16 cellular contexts compared by ENCODE assay signal in the genomic region with DNA sequence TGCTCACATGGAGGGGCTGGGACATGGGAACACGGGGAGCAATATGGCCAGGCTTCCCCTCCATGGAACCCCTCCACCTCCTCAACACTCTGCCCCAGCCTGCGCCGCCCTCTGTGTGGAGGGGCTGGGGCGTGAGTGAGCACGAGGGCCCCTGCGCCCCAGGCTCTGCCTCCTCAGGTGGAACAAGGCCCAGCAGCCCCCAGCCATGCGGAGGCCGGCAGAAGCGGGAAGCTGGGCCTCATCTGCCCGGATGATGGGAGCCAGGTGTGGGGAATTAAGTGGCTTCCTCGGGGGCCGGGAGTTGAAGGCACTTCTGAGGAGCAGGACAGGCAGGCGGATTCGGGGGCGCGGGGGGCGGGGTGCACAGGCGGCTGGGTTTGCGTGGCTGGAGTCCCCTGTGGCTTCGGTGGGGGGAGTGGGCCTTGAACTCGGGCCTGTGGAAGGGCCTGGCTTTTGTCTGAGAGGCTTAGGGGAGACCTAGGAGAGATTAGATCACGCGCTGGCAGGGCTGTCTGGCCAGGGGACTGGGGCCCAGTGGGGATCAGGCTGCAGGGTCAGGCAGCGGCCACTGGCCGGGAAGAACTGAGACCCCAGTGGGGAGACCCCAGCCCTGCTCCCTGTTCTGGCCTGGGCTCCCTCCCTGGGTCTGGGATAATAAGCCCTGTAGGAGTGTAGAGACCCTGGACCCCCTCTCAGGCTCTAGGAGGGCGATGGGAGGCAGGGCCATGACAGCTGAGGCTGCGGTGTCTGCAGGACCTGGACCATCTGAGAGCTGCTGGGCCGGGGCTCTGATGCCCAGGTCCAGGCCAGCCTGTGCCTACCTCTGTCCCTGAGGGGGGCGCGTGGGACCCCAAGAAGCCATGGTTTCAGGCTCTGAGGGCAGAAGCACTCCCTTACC. TPM values are rescaled to one million over a fixed set of nuclear protein-coding genes. Genes with fewer than 3 reads are reported as not detected.
DNase-seq lines count a peak whose midpoint lies in the region; ATAC-seq, FAIRE-seq and TF ChIP-seq lines count a peak whose summit lies in the region.
"Had no signal": no experiment of that assay in that cellular context is flagged by ENCODE, and none has a peak within 500 bp of the region (broad histone marks: within the 10 kb centered on the region; RNA-seq: fewer than 3 reads in every experiment).

No MANE protein-coding gene starts in this region.

- FAIRE-seq in GM12891 (lab: Jason Lieb, UNC) = no peak
- FAIRE-seq: colon, K562 had no signal

- H3K4me3 ChIP-seq in mesodermal cell (ENCODE audit: extremely low read depth, insufficient read depth, low read length, poor library complexity, severe bottlenecking) (no peak overlapping the region), spleen (peak overlapping the region in 1 of 8 donors; percentile 71)
- H3K4me3 ChIP-seq: K562 had no signal

- TF ChIP-seq POLR2A in GM12891 (IDR thresholded peaks at IDR 0.05; ENCODE audit: low read depth, low read length) = no peak
- no peak for TF ChIP-seq POLR2A in spleen (IDR thresholded peaks at IDR 0.05)

- peaks cover 22% of the 10 kb centered on the region for H3K4me1 Mint-ChIP-seq in brain

- 94 to 97% methylated on average over 18 to 29 of the region's 30 CpGs for WGBS in mesodermal cell (ENCODE audit: insufficient coverage in 2 of 2), 2 experiments
- 83 to 92% (median 86%) methylated on average over 18 to 30 of the region's 30 CpGs for WGBS in spleen, 5 donors

- H3K27ac ChIP-seq in mesodermal cell (ENCODE audit: low read depth, low read length, severe bottlenecking) = peak overlapping the region; percentile 83
- H3K27ac ChIP-seq in spleen = peak overlapping the region in 5 of 8 donors; percentile 6 to 86 (median 76)

- ATAC-seq in HG03097 (IDR thresholded peaks at IDR 0.05; ENCODE audit: low FRiP score, unreplicated experiment) (no peak), HG02981 (IDR thresholded peaks at IDR 0.05; ENCODE audit: unreplicated experiment) (no peak)
- ATAC-seq: CD8-positive, alpha-beta T cell; naive thymus-derived CD4-positive, alpha-beta T cell had no signal

- TF ChIP-seq CTCF in brain (conservative IDR thresholded peaks at IDR 0.05) (no peak), spleen (IDR thresholded peaks at IDR 0.05 in 8 of 11, conservative IDR thresholded peaks at IDR 0.05 in 3 of 11) (no peak)

- no peak overlapping the region for H3K4me3 Mint-ChIP-seq in brain
- H3K4me3 Mint-ChIP-seq: CD8-positive, alpha-beta T cell had no signal

- H3K27ac Mint-ChIP-seq in brain = peak overlapping the region in 3 of 5 experiments; percentile 67 to 92 (median 87)

- intact Hi-C loops in spleen (cut with DNase I; ENCODE audit: low total_unique reads) = no loop called here

- H3K36me3 ChIP-seq in mesodermal cell (ENCODE audit: control insufficient read depth, insufficient read depth, low read length) (no peaks in the 10 kb centered on the region), spleen (peaks cover 0 to 88% (median 19%) of the 10 kb centered on the region in 6 donors)

- H3K27me3 Mint-ChIP-seq in brain = peaks cover 6% of the 10 kb centered on the region
- H3K27me3 Mint-ChIP-seq: naive thymus-derived CD4-positive, alpha-beta T cell had no signal

- DNase-seq in GM12891 (ENCODE audit: insufficient read length, low spot score) (peak; percentile 22), spleen (peak; percentile 75), NCI-H748 (lab: John Stamatoyannopoulos, UW; ENCODE audit: unreplicated experiment) (no peak), NCI-H1092 treated with DMSO at 0.1 percent for 48 hours (lab: John Stamatoyannopoulos, UW) (no peak)
- DNase-seq: activated CD4-positive, alpha-beta T cell treated with anti-CD3 and anti-CD28 coated beads for 1 hour; activated effector memory CD4-positive, alpha-beta T cell treated with Interleukin-2 at 50 U/mL for 16 hours; CD8-positive, alpha-beta T cell; stimulated activated CD4-positive, alpha-beta T cell treated with anti-CD3 and anti-CD28 coated beads, Interleukin-15, amount 100 ng/mL, for 24 hours; stimulated activated CD8-positive, alpha-beta memory T cell treated with anti-CD3 and anti-CD28 coated beads, Interleukin-4, amount 100 ng/mL, for 48 hours had no signal

- no peaks in the 10 kb centered on the region for H3K27me3 ChIP-seq in spleen (replicated peaks in 1 of 7)

- peaks cover 50% of the 10 kb centered on the region for H3K4me1 ChIP-seq in mesodermal cell (ENCODE audit: control insufficient read depth, insufficient read depth, low read length, poor library complexity, severe bottlenecking)
- peaks cover 37 to 95% (median 78%) of the 10 kb centered on the region in 6 donors for H3K4me1 ChIP-seq in spleen

- H3K36me3 Mint-ChIP-seq in brain = no peaks in the 10 kb centered on the region

- no peaks in the 10 kb centered on the region for H3K9me3 ChIP-seq in mesodermal cell (ENCODE audit: control insufficient read depth, low read length)
- H3K9me3 ChIP-seq in spleen = no peaks in the 10 kb centered on the region

- peaks cover 0 to 1% (median 0%) of the 10 kb centered on the region in 5 experiments for H3K9me3 Mint-ChIP-seq in brain
- H3K9me3 Mint-ChIP-seq: CD8-positive, alpha-beta T cell; naive thymus-derived CD4-positive, alpha-beta T cell had no signal

TF ChIP-seq in GM12891, 5 proteins besides CTCF, POLR2A, EP300 and RAD21:
- no peak for TF ChIP-seq POLR2AphosphoS5 (IDR thresholded peaks at IDR 0.05; ENCODE audit: low read depth, low read length)
- no peak for TF ChIP-seq POU2F2 (IDR thresholded peaks at IDR 0.05; ENCODE audit: low read depth, low read length)
- no peak for TF ChIP-seq PAX5 (IDR thresholded peaks at IDR 0.05; ENCODE audit: insufficient read depth, low read length, severe bottlenecking)
- no peak for TF ChIP-seq TAF1 (IDR thresholded peaks at IDR 0.05; ENCODE audit: low read depth, low read length)
- TF ChIP-seq SPI1 (IDR thresholded peaks at IDR 0.05; ENCODE audit: low read depth, low read length) = no peak

RNA-seq across cellular contexts. Expression of a gene that starts 13.3 kb away (rescaled TPM):
- 5.7 TPM for polyA plus RNA-seq in GM12891 (2012; ENCODE audit: low read depth, missing spikeins)
- polyA plus RNA-seq in brain (ENCODE audit: insufficient read depth, low read depth, low replicate concordance) = not detected
- not detected for polyA plus RNA-seq in mesodermal cell (2013, experiment 1 of 2)
- not detected for polyA plus RNA-seq in mesodermal cell (2013, experiment 2 of 2)
- total RNA-seq in spleen = not detected
- polyA plus RNA-seq in spleen = under 1 TPM; 0.03 to 0.64 (median 0.20) TPM
- total RNA-seq: CD8-positive, alpha-beta T cell; K562 had no signal
- polyA plus RNA-seq: K562 had no signal

RNA-seq across cellular contexts. Expression of a gene that starts 25.5 kb away (rescaled TPM):
- polyA plus RNA-seq in GM12891 (2012; ENCODE audit: low read depth, missing spikeins) = 602 TPM
- polyA plus RNA-seq in brain (ENCODE audit: insufficient read depth, low read depth, low replicate concordance) (3.7 TPM), spleen (100 to 1,000 TPM; 136 to 350 (median 148) TPM)
- 2.7 TPM for polyA plus RNA-seq in mesodermal cell (2013, experiment 1 of 2)
- polyA plus RNA-seq in mesodermal cell (2013, experiment 2 of 2) = 2.7 TPM
- total RNA-seq in spleen = 100 to 1,000 TPM; 227 to 422 (median 358) TPM

RNA-seq across cellular contexts. Expression of a gene that starts 39.6 kb away (rescaled TPM):
- polyA plus RNA-seq in GM12891 (2012; ENCODE audit: low read depth, missing spikeins) = 0.46 TPM
- polyA plus RNA-seq in brain (ENCODE audit: insufficient read depth, low read depth, low replicate concordance) (not detected), spleen (10 to 100 TPM in 2 of 3 donors, 1 to 10 TPM in 1; 7.3 to 21.8 (median 13.0) TPM)
- polyA plus RNA-seq in mesodermal cell (2013, experiment 1 of 2) = 0.66 TPM
- polyA plus RNA-seq in mesodermal cell (2013, experiment 2 of 2) = not detected
- 1 to 10 TPM; 2.3 to 8.6 (median 5.2) TPM for total RNA-seq in spleen
- total RNA-seq: K562 had no signal
- polyA plus RNA-seq: K562 had no signal

RNA-seq across cellular contexts. Expression of a gene that starts 41.1 kb away (rescaled TPM):
- polyA plus RNA-seq in GM12891 (2012; ENCODE audit: low read depth, missing spikeins) = 1.5 TPM
- polyA plus RNA-seq in brain (ENCODE audit: insufficient read depth, low read depth, low replicate concordance) (0.58 TPM), spleen (1 to 10 TPM in 2 of 3 donors, under 1 TPM in 1; 0.64 to 4.4 (median 3.5) TPM)
- 1.1 TPM for polyA plus RNA-seq in mesodermal cell (2013, experiment 1 of 2)
- polyA plus RNA-seq in mesodermal cell (2013, experiment 2 of 2) = 0.66 TPM
- total RNA-seq in spleen = 1 to 10 TPM in 5 of 7 donors, under 1 TPM in 1, not detected in 1; 0.97 to 4.9 (median 1.9) TPM
- total RNA-seq: K562 had no signal

RNA-seq across cellular contexts. Expression of a gene that starts 43.6 kb away (rescaled TPM):
- polyA plus RNA-seq in GM12891 (2012; ENCODE audit: low read depth, missing spikeins) = 0.60 TPM
- polyA plus RNA-seq in brain (ENCODE audit: insufficient read depth, low read depth, low replicate concordance) = not detected
- not detected for polyA plus RNA-seq in mesodermal cell (2013, experiment 1 of 2)
- not detected for polyA plus RNA-seq in mesodermal cell (2013, experiment 2 of 2)
- not detected for total RNA-seq in spleen
- polyA plus RNA-seq in spleen = under 1 TPM in 1 of 3 donors, not detected in 2; 0.83 TPM
- total RNA-seq: CD8-positive, alpha-beta T cell; K562; naive thymus-derived CD4-positive, alpha-beta T cell had no signal
- polyA plus RNA-seq: K562; naive thymus-derived CD4-positive, alpha-beta T cell had no signal

Comparison
In these comparisons a context has a peak if more than half of its experiments do, and no peak if none do; other contexts are left out.
1. DNase-seq: peak in GM12891 (single experiment) and spleen (single experiment); none in NCI-H748 (single experiment) and NCI-H1092 treated with DMSO at 0.1 percent for 48 hours (single experiment).
2. RNA of a gene that starts 25.5 kb away (polyA plus RNA-seq): 136 to 350 TPM in spleen; 3.7 TPM in brain (single experiment); every median in the first group is over 10 times any median in the second.